8 cellular contexts compared by ENCODE assay signal in genomic region chr7:72829964-72830354, GRCh38. TPM values are rescaled to one million over a fixed set of nuclear protein-coding genes. Genes with fewer than 3 reads are reported as not detected.
DNase-seq lines count a peak whose midpoint lies in the region; ATAC-seq and TF ChIP-seq lines count a peak whose summit lies in the region.
"Not testable (repeated sequence)": the region's sequence is repeated elsewhere in the genome, so short reads cannot be mapped to it uniquely, and the experiment has no call there.

No MANE protein-coding gene starts in this region.

- H3K4me3 ChIP-seq in Karpas-422 (ENCODE audit: low read length) = peak overlapping the region; percentile 84
- H3K4me3 ChIP-seq in esophagus muscularis mucosa = peak overlapping the region; percentile 61 to 89 (median 74)

- peak; percentile 29 for ATAC-seq in GM21576 (IDR thresholded peaks at IDR 0.05; ENCODE audit: unreplicated experiment)
- ATAC-seq in activated T-helper 17 cell treated with anti-CD3 and anti-CD28 coated beads, Interleukin-2, amount 50 U/mL, for 72 hours (replicated peaks) = peak; percentile 30

- TF ChIP-seq EP300 in esophagus muscularis mucosa (IDR thresholded peaks at IDR 0.05) = peak; percentile 57

- peak overlapping the region; percentile 87 for H3K4me3 Mint-ChIP-seq in activated T-helper 17 cell treated with anti-CD3 and anti-CD28 coated beads, Interleukin-2, amount 50 U/mL, for 72 hours

- peaks cover 43% of the 10 kb centered on the region for H3K79me2 ChIP-seq in Karpas-422 (ENCODE audit: low read length)

- H3K9me3 Mint-ChIP-seq in activated T-helper 17 cell treated with anti-CD3 and anti-CD28 coated beads, Interleukin-2, amount 50 U/mL, for 72 hours = not testable (repeated sequence)

- not testable (repeated sequence) for H3K27me3 ChIP-seq in Karpas-422 (ENCODE audit: low read length); esophagus muscularis mucosa

- H4K20me1 ChIP-seq in Karpas-422 (ENCODE audit: insufficient read depth, low read depth, low read length) = not testable (repeated sequence)

- DNase-seq in DMS 273 treated with DMSO at 0.1 percent for 48 hours (lab: John Stamatoyannopoulos, UW) (peak; percentile 47), Karpas-422 (peak; percentile 65), SHP77 treated with DMSO at 0.1 percent for 48 hours (lab: John Stamatoyannopoulos, UW) (peak; percentile 46), middle frontal gyrus (ENCODE audit: extremely low spot score, low spot score) (peak; percentile 3)
- DNase-seq in esophagus muscularis mucosa (ENCODE audit: extremely low spot score) = not testable (repeated sequence)
- peak; percentile 15 to 27 for DNase-seq in stimulated activated CD8-positive, alpha-beta memory T cell treated with anti-CD3 and anti-CD28 coated beads, Interleukin-2, amount 100 ng/mL, for 48 hours (ENCODE audit: low read depth in 2 of 2)

- intact Hi-C loops in esophagus muscularis mucosa (cut with DNase I) = loop anchor here (5.0 kb wide), 1 partner anchor 87 kb away; no protein-coding TSS in a partner anchor

- peaks cover 19% of the 10 kb centered on the region; the same call in 1 of the 2 replicates for H3K36me3 ChIP-seq in Karpas-422 (ENCODE audit: insufficient read depth, low read length)
- peaks cover 25 to 43% (median 33%) of the 10 kb centered on the region in 4 donors for H3K36me3 ChIP-seq in esophagus muscularis mucosa

- not testable (repeated sequence) for H3K9me3 ChIP-seq in Karpas-422 (ENCODE audit: low read length); esophagus muscularis mucosa

- H3K4me1 ChIP-seq in Karpas-422 (ENCODE audit: low read length) (peaks cover 19% of the 10 kb centered on the region), esophagus muscularis mucosa (peaks cover 22 to 43% (median 40%) of the 10 kb centered on the region in 4 donors)

- peak overlapping the region; percentile 79 for H3K9ac ChIP-seq in Karpas-422 (ENCODE audit: low read length)

- H3K4me1 Mint-ChIP-seq in activated T-helper 17 cell treated with anti-CD3 and anti-CD28 coated beads, Interleukin-2, amount 50 U/mL, for 72 hours = not testable (repeated sequence)

- H3K27ac ChIP-seq in Karpas-422 (ENCODE audit: low read length) (peak overlapping the region; percentile 49; the same call in 1 of the 2 replicates), esophagus muscularis mucosa (replicated peaks in 1 of 4) (peak overlapping the region; percentile 90 to 99 (median 97))

- not testable (repeated sequence) for H3K9me2 ChIP-seq in Karpas-422 (replicated peaks; ENCODE audit: insufficient read depth, low read length)

- peak; percentile 11 for TF ChIP-seq POLR2A in esophagus muscularis mucosa (IDR thresholded peaks at IDR 0.05; ENCODE audit: low read depth)

- H3K27ac Mint-ChIP-seq in activated T-helper 17 cell treated with anti-CD3 and anti-CD28 coated beads, Interleukin-2, amount 50 U/mL, for 72 hours = peak overlapping the region; percentile 87

- H3K36me3 Mint-ChIP-seq in activated T-helper 17 cell treated with anti-CD3 and anti-CD28 coated beads, Interleukin-2, amount 50 U/mL, for 72 hours (ENCODE audit: low read depth) = peaks cover 54% of the 10 kb centered on the region

- TF ChIP-seq CTCF in esophagus muscularis mucosa (IDR thresholded peaks at IDR 0.05) = peak in 2 of 3 experiments; percentile 17 to 24

- peak overlapping the region; percentile 83 for H3K4me2 ChIP-seq in Karpas-422 (ENCODE audit: low read depth, low read length, poor library complexity, severe bottlenecking)

- not testable (repeated sequence) for H3K27me3 Mint-ChIP-seq in activated T-helper 17 cell treated with anti-CD3 and anti-CD28 coated beads, Interleukin-2, amount 50 U/mL, for 72 hours

- 0% methylated on average over 8 of the region's 8 CpGs for WGBS in esophagus muscularis mucosa

- peak overlapping the region; percentile 74; the same call in 1 of the 2 replicates for H2AFZ ChIP-seq in Karpas-422 (ENCODE audit: low read length)

RNA-seq across cellular contexts. Expression of gene TYW1B, which starts 2.0 kb away (rescaled TPM):
- 4.0 and 5.6 TPM in 2 replicates for total RNA-seq in Karpas-422 (2014; rRNA removed; shearing (Covaris generic); ENCODE audit: low replicate concordance)
- total RNA-seq in activated T-helper 17 cell treated with anti-CD3 and anti-CD28 coated beads, Interleukin-2, amount 50 U/mL, for 72 hours = 1 to 10 TPM; 2.0 to 2.9 TPM
- total RNA-seq in esophagus muscularis mucosa = 1 to 10 TPM in 3 of 4 donors, under 1 TPM in 1; 0.99 to 4.3 (median 1.5) TPM
